11 cellular contexts compared by ENCODE assay signal in the genomic region with DNA sequence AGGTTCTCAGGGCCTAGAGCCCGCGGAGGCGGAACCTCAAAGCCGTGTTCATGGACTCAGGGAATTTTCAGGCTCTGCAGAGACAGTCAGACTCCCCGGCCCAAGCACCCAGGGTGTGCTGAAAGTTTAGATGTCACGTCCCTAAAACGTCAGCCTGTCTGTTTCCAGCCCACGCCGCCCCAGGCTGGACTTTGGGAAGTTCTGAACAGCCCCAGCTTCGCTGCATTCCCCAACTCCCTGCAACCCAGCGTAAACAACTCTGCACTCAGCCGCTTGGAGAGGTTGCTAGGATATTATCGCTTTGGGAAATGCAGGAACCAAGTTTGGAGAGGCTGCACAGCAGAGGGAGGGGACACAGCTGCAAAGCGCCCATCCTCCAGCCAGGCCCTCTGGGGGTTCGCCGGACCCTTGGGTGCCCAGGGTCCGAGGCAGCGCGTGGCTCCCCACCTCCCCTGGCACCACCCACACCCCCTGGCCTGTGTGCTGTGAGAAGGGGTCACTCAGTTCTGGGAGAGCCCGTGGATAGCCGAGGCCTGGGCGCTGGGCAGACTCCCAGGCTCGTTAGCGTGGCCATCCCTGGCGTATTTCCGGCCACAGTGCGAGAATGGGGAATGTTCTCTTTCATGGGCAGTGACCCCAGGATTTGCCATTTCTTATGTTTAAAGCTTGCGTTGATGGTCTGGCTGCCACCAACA.
DNase-seq lines count a peak whose midpoint lies in the region; ATAC-seq, FAIRE-seq and TF ChIP-seq lines count a peak whose summit lies in the region.
"Had no signal": no experiment of that assay in that cellular context is flagged by ENCODE, and none has a peak within 500 bp of the region (broad histone marks: within the 10 kb centered on the region; RNA-seq: fewer than 3 reads in every experiment).

No MANE protein-coding gene starts in this region.

- peaks cover 2% of the 10 kb centered on the region for H3K9me3 Mint-ChIP-seq in stimulated activated memory B cell treated with anti-CD40 and anti-IgM and Interleukin-4, amounts not matched to agents 10 μg/mL and 1 μg/mL and 100 μg/mL, for 72 hours

- no peak for FAIRE-seq in urothelium cell line (lab: Jason Lieb, UNC)

- H3K4me3 Mint-ChIP-seq in stimulated activated memory B cell treated with anti-CD40 and anti-IgM and Interleukin-4, amounts not matched to agents 10 μg/mL and 1 μg/mL and 100 μg/mL, for 72 hours: no peak overlapping the region

- no peaks in the 10 kb centered on the region for H3K36me3 Mint-ChIP-seq in stimulated activated memory B cell treated with anti-CD40 and anti-IgM and Interleukin-4, amounts not matched to agents 10 μg/mL and 1 μg/mL and 100 μg/mL, for 72 hours

- ATAC-seq in lung (ENCODE audit: insufficient read depth, low FRiP score): peak; percentile 81
- ATAC-seq in stimulated activated memory B cell treated with anti-CD40 and anti-IgM and Interleukin-4, amounts not matched to agents 10 μg/mL and 1 μg/mL and 100 μg/mL, for 72 hours: peak; percentile 52
- ATAC-seq in HG03565 (IDR thresholded peaks at IDR 0.05; ENCODE audit: unreplicated experiment): no peak
- no peak for ATAC-seq in GM19328 (IDR thresholded peaks at IDR 0.05; ENCODE audit: unreplicated experiment)

- no peak for TF ChIP-seq CTCF in esophagus muscularis mucosa (IDR thresholded peaks at IDR 0.05)
- no peak for TF ChIP-seq CTCF in lung (IDR thresholded peaks at IDR 0.05; ENCODE audit: control extremely low read depth, extremely low read depth)

- 38% methylated on average over 12 of the region's 28 CpGs for WGBS in esophagus muscularis mucosa
- WGBS in lung, 2 donors: 35 to 53% methylated on average over 27 to 28 of the region's 28 CpGs

- H3K36me3 ChIP-seq in esophagus muscularis mucosa (no peaks in the 10 kb centered on the region), lung (ENCODE audit: control insufficient read depth in 2 of 2, insufficient read depth in 2 of 2, low read length in 2 of 2) (no peaks in the 10 kb centered on the region)
- H3K36me3 ChIP-seq: BLaER1 had no signal

- DNase-seq in M059J (ENCODE audit: low read depth): peak; percentile 53
- DNase-seq in esophagus muscularis mucosa (ENCODE audit: extremely low spot score): no peak
- DNase-seq in lung (ENCODE audit: low spot score): peak; percentile 57
- DNase-seq in urothelium cell line (ENCODE audit: low spot score): no peak
- no peak for DNase-seq in pons (ENCODE audit: low spot score)
- DNase-seq: NCI-H774; stimulated activated CD4-positive, alpha-beta T cell treated with anti-CD3 and anti-CD28 coated beads, Interleukin-1b, Interleukin-23, amount 100 ng/mL, for 48 hours had no signal

- H3K9me3 ChIP-seq in esophagus muscularis mucosa (no peaks in the 10 kb centered on the region), lung (ENCODE audit: control insufficient read depth in 2 of 2, insufficient read depth in 1 of 2, low read length in 1 of 2) (no peaks in the 10 kb centered on the region)
- H3K9me3 ChIP-seq: BLaER1 had no signal

- no peak for TF ChIP-seq POLR2A in esophagus muscularis mucosa (IDR thresholded peaks at IDR 0.05; ENCODE audit: low read depth)

- H3K4me1 Mint-ChIP-seq in stimulated activated memory B cell treated with anti-CD40 and anti-IgM and Interleukin-4, amounts not matched to agents 10 μg/mL and 1 μg/mL and 100 μg/mL, for 72 hours: no peaks in the 10 kb centered on the region

- H3K27ac Mint-ChIP-seq in stimulated activated memory B cell treated with anti-CD40 and anti-IgM and Interleukin-4, amounts not matched to agents 10 μg/mL and 1 μg/mL and 100 μg/mL, for 72 hours: no peak overlapping the region

- peak overlapping the region in 3 of 4 donors; percentile 8 to 25 (median 25) for H3K4me3 ChIP-seq in esophagus muscularis mucosa
- no peak overlapping the region for H3K4me3 ChIP-seq in lung
- H3K4me3 ChIP-seq: BLaER1 had no signal

- H3K4me1 ChIP-seq in esophagus muscularis mucosa (peaks cover 6 to 15% (median 9%) of the 10 kb centered on the region in 4 donors), lung (ENCODE audit: control insufficient read depth in 2 of 2, insufficient read depth in 2 of 2, low read length in 2 of 2) (peaks cover 0 to 5% of the 10 kb centered on the region in 2 donors)

- intact Hi-C loops in esophagus muscularis mucosa (cut with DNase I): no loop called here

- TF ChIP-seq EP300 in esophagus muscularis mucosa (IDR thresholded peaks at IDR 0.05): no peak

- peak overlapping the region; percentile 44 to 60 (median 55) for H3K27ac ChIP-seq in esophagus muscularis mucosa (replicated peaks in 1 of 4)
- H3K27ac ChIP-seq in lung (ENCODE audit: low read depth in 1 of 2, low read length in 1 of 2): peak overlapping the region; percentile 34 to 89
- H3K27ac ChIP-seq: BLaER1 had no signal

- H3K27me3 Mint-ChIP-seq in stimulated activated memory B cell treated with anti-CD40 and anti-IgM and Interleukin-4, amounts not matched to agents 10 μg/mL and 1 μg/mL and 100 μg/mL, for 72 hours: peaks cover 43% of the 10 kb centered on the region

- H3K27me3 ChIP-seq in esophagus muscularis mucosa (peaks cover 0 to 54% (median 0%) of the 10 kb centered on the region in 4 donors), lung (ENCODE audit: control insufficient read depth, insufficient read depth) (no peaks in the 10 kb centered on the region)
- H3K27me3 ChIP-seq: BLaER1 had no signal

Comparison
In these comparisons a context has a peak if more than half of its experiments do, and no peak if none do; other contexts are left out.
1. DNase-seq: peak in M059J (single experiment) and lung (single experiment); none in esophagus muscularis mucosa (single experiment), urothelium cell line (single experiment) and pons (single experiment).
2. ATAC-seq: peak in lung (single experiment) and stimulated activated memory B cell treated with anti-CD40 and anti-IgM and Interleukin-4, amounts not matched to agents 10 μg/mL and 1 μg/mL and 100 μg/mL, for 72 hours (single experiment); none in HG03565 (single experiment) and GM19328 (single experiment).